ENCODE assay signal across 19 cellular contexts in genomic region chr6:169965657-169966311, GRCh38.
DNase-seq lines count a peak whose midpoint lies in the region; ATAC-seq and TF ChIP-seq lines count a peak whose summit lies in the region.
"Had no signal": no experiment of that assay in that cellular context is flagged by ENCODE, and none has a peak within 500 bp of the region (broad histone marks: within the 10 kb centered on the region; RNA-seq: fewer than 3 reads in every experiment).

No MANE protein-coding gene starts in this region.

- H2BK12ac ChIP-seq in neuronal stem cell (ENCODE audit: low read length), result no peak overlapping the region

- no peak overlapping the region for H3K9ac ChIP-seq in neuronal stem cell (ENCODE audit: low read depth, low read length, poor library complexity)

- intact Hi-C loops in activated CD8-positive, alpha-beta T cell treated with anti-CD3 and anti-CD28 coated beads for 36 hours (cut with micrococcal nuclease), result no loop called here
- intact Hi-C loops in stomach (cut with DNase I; ENCODE audit: low total_unique reads) (no loop called here), uterus (cut with DNase I; ENCODE audit: low total_unique reads) (no loop called here)

- H3K36me3 Mint-ChIP-seq in activated CD8-positive, alpha-beta T cell treated with anti-CD3 and anti-CD28 coated beads, Interleukin-2, amount 10 ng/mL, durations not matched to agents 7 days and 5 days (ENCODE audit: low read depth), result no peaks in the 10 kb centered on the region
- no peaks in the 10 kb centered on the region for H3K36me3 Mint-ChIP-seq in activated CD8-positive, alpha-beta T cell treated with anti-CD3 and anti-CD28 coated beads for 36 hours (ENCODE audit: low read depth)

- H3K27me3 ChIP-seq in neuronal stem cell (ENCODE audit: control insufficient read depth in 3 of 3, insufficient read depth in 3 of 3, low read depth in 1 of 3, low read length in 3 of 3) (peaks cover 0 to 4% (median 0%) of the 10 kb centered on the region in 3 experiments), stomach (peaks cover 0 to 24% (median 12%) of the 10 kb centered on the region in 3 donors), uterus (no peaks in the 10 kb centered on the region)

- H3K27ac ChIP-seq in neuronal stem cell (replicated peaks; ENCODE audit: low read length), result no peak overlapping the region
- H3K27ac ChIP-seq in stomach, result no peak overlapping the region
- H3K27ac ChIP-seq in uterus, result no peak overlapping the region
- H3K27ac ChIP-seq: A549, RWPE1 had no signal

- no peaks in the 10 kb centered on the region for H3K79me1 ChIP-seq in neuronal stem cell (ENCODE audit: low read depth, low read length)

- no peak overlapping the region for H2BK120ac ChIP-seq in neuronal stem cell (ENCODE audit: low read depth, low read length)

- POLR2A ChIA-PET in activated CD8-positive, alpha-beta T cell treated with anti-CD3 and anti-CD28 coated beads, Interleukin-2, amount 10 ng/mL, durations not matched to agents 7 days and 5 days (lab: Charles Lee), result no interaction called here
- POLR2A ChIA-PET in activated CD8-positive, alpha-beta T cell treated with anti-CD3 and anti-CD28 coated beads for 36 hours (lab: Charles Lee), result no interaction called here

- no peak for TF ChIP-seq CTCF in activated CD8-positive, alpha-beta T cell treated with anti-CD3 and anti-CD28 coated beads for 36 hours (IDR thresholded peaks at IDR 0.05)
- TF ChIP-seq CTCF in stomach (IDR thresholded peaks at IDR 0.05) (no peak), uterus (IDR thresholded peaks at IDR 0.05) (no peak)

- no peak for ATAC-seq in activated CD8-positive, alpha-beta T cell treated with anti-CD3 and anti-CD28 coated beads, Interleukin-2, amount 10 ng/mL, durations not matched to agents 7 days and 5 days
- no peak for ATAC-seq in activated CD8-positive, alpha-beta T cell treated with anti-CD3 and anti-CD28 coated beads for 36 hours
- ATAC-seq: A549 had no signal

- no peak overlapping the region for H4K8ac ChIP-seq in neuronal stem cell (ENCODE audit: low read depth, low read length)

- no peak overlapping the region for H3K27ac Mint-ChIP-seq in activated CD8-positive, alpha-beta T cell treated with anti-CD3 and anti-CD28 coated beads, Interleukin-2, amount 10 ng/mL, durations not matched to agents 7 days and 5 days
- H3K27ac Mint-ChIP-seq in activated CD8-positive, alpha-beta T cell treated with anti-CD3 and anti-CD28 coated beads for 36 hours, result no peak overlapping the region
- H3K27ac Mint-ChIP-seq: CD4-positive, alpha-beta T cell had no signal

- H3K9me3 ChIP-seq in neuronal stem cell (replicated peaks in 1 of 2; ENCODE audit: control insufficient read depth in 2 of 2, insufficient read depth in 1 of 2, low read depth in 1 of 2, low read length in 2 of 2) (peaks cover 0 to 6% of the 10 kb centered on the region in 2 donors), stomach (no peaks in the 10 kb centered on the region), uterus (no peaks in the 10 kb centered on the region)
- H3K9me3 ChIP-seq: A549 had no signal

- H3K4me1 ChIP-seq in neuronal stem cell (ENCODE audit: control insufficient read depth in 2 of 2, insufficient read depth in 1 of 2, low read depth in 1 of 2, low read length in 2 of 2) (peaks cover 0 to 4% of the 10 kb centered on the region in 2 donors), stomach (peaks cover 4 to 14% (median 8%) of the 10 kb centered on the region in 4 donors), uterus (no peaks in the 10 kb centered on the region)
- H3K4me1 ChIP-seq: A549 had no signal

- WGBS in neuronal stem cell (ENCODE audit: extremely low coverage in 2 of 2, insufficient read length in 2 of 2, insufficient replicate concordance in 1 of 2), 2 donors, result no CpG with 5 or more reads among the region's 25 CpGs
- 86 to 90% (median 88%) methylated on average over 25 of the region's 25 CpGs for WGBS in stomach, 5 donors

- H2AFZ ChIP-seq in neuronal stem cell (ENCODE audit: low read length), result no peak overlapping the region

- H4K91ac ChIP-seq in neuronal stem cell (ENCODE audit: low read depth, low read length, poor library complexity), result no peak overlapping the region

- no peak overlapping the region for H2BK5ac ChIP-seq in neuronal stem cell (ENCODE audit: low read length)

- TF ChIP-seq POLR2A in stomach (IDR thresholded peaks at IDR 0.05), result no peak
- no peak for TF ChIP-seq POLR2A in uterus (IDR thresholded peaks at IDR 0.05)

- H3K4me2 ChIP-seq in neuronal stem cell (ENCODE audit: insufficient read depth, low read length, poor library complexity, severe bottlenecking), result no peak overlapping the region
- H3K4me2 ChIP-seq: A549 had no signal

- peak overlapping the region; percentile 77 for H2BK15ac ChIP-seq in neuronal stem cell (ENCODE audit: low read length)

- no peaks in the 10 kb centered on the region for H3K9me3 Mint-ChIP-seq in activated CD8-positive, alpha-beta T cell treated with anti-CD3 and anti-CD28 coated beads, Interleukin-2, amount 10 ng/mL, durations not matched to agents 7 days and 5 days (ENCODE audit: insufficient read depth)
- no peaks in the 10 kb centered on the region for H3K9me3 Mint-ChIP-seq in activated CD8-positive, alpha-beta T cell treated with anti-CD3 and anti-CD28 coated beads for 36 hours
- H3K9me3 Mint-ChIP-seq: CD4-positive, alpha-beta T cell had no signal

- peaks cover 5% of the 10 kb centered on the region for H3K4me1 Mint-ChIP-seq in activated CD8-positive, alpha-beta T cell treated with anti-CD3 and anti-CD28 coated beads, Interleukin-2, amount 10 ng/mL, durations not matched to agents 7 days and 5 days (ENCODE audit: low read depth)
- H3K4me1 Mint-ChIP-seq in activated CD8-positive, alpha-beta T cell treated with anti-CD3 and anti-CD28 coated beads for 36 hours (ENCODE audit: low read depth), result peaks cover 7% of the 10 kb centered on the region

- no peak for TF ChIP-seq EP300 in stomach (IDR thresholded peaks at IDR 0.05)

- H3K36me3 ChIP-seq in neuronal stem cell (replicated peaks in 1 of 2; ENCODE audit: control insufficient read depth in 2 of 2, insufficient read depth in 2 of 2, low read length in 2 of 2) (no peaks in the 10 kb centered on the region), stomach (no peaks in the 10 kb centered on the region), uterus (no peaks in the 10 kb centered on the region)

- peak overlapping the region; percentile 80 for H3K18ac ChIP-seq in neuronal stem cell (ENCODE audit: low read length)

- H3K14ac ChIP-seq in neuronal stem cell (ENCODE audit: low read length), result no peak overlapping the region

- H3K4ac ChIP-seq in neuronal stem cell (ENCODE audit: low read length), result no peak overlapping the region

- H3K4me3 ChIP-seq in neuronal stem cell (ENCODE audit: low read length in 2 of 2) (no peak overlapping the region), stomach (no peak overlapping the region), uterus (no peak overlapping the region)
- H3K4me3 ChIP-seq: A549 had no signal

- H3K23ac ChIP-seq in neuronal stem cell (ENCODE audit: low read depth, low read length, poor library complexity), result no peak overlapping the region

- H2AK5ac ChIP-seq in neuronal stem cell (ENCODE audit: low read depth, low read length), result peak overlapping the region; percentile 87

- H3K4me3 Mint-ChIP-seq in activated CD8-positive, alpha-beta T cell treated with anti-CD3 and anti-CD28 coated beads, Interleukin-2, amount 10 ng/mL, durations not matched to agents 7 days and 5 days, result no peak overlapping the region
- H3K4me3 Mint-ChIP-seq in activated CD8-positive, alpha-beta T cell treated with anti-CD3 and anti-CD28 coated beads for 36 hours, result no peak overlapping the region
- H3K4me3 Mint-ChIP-seq: CD4-positive, alpha-beta T cell had no signal

- CTCF ChIA-PET in activated CD8-positive, alpha-beta T cell treated with anti-CD3 and anti-CD28 coated beads, Interleukin-2, amount 10 ng/mL, durations not matched to agents 7 days and 5 days (lab: Charles Lee), result interaction anchor here (1.7 kb wide), 1 partner anchor 15 kb away, joined by 6 read pairs; no protein-coding TSS in a partner anchor
- CTCF ChIA-PET in activated CD8-positive, alpha-beta T cell treated with anti-CD3 and anti-CD28 coated beads for 36 hours (lab: Charles Lee), result interaction anchor here (5.7 kb wide), 1 partner anchor 16 kb away, joined by 24 read pairs; no protein-coding TSS in a partner anchor

- peaks cover 13% of the 10 kb centered on the region for H3K27me3 Mint-ChIP-seq in activated CD8-positive, alpha-beta T cell treated with anti-CD3 and anti-CD28 coated beads, Interleukin-2, amount 10 ng/mL, durations not matched to agents 7 days and 5 days (ENCODE audit: low read depth)
- H3K27me3 Mint-ChIP-seq in activated CD8-positive, alpha-beta T cell treated with anti-CD3 and anti-CD28 coated beads for 36 hours, result peaks cover 2% of the 10 kb centered on the region

- peak; percentile 20 for DNase-seq in activated CD8-positive, alpha-beta T cell treated with anti-CD3 and anti-CD28 coated beads, Interleukin-2, amount 10 ng/mL, durations not matched to agents 7 days and 5 days
- no peak for DNase-seq in activated CD8-positive, alpha-beta T cell treated with anti-CD3 and anti-CD28 coated beads for 36 hours
- peak; percentile 38 for DNase-seq in activated CD8-positive, alpha-beta memory T cell treated with anti-CD3 and anti-CD28 coated beads, Interleukin-2, amount 50 U/mL, for 48 hours
- DNase-seq in neuronal stem cell (ENCODE audit: low spot score), result no peak
- DNase-seq in stomach, result peak; percentile 18
- no peak for DNase-seq in uterus
- no peak for DNase-seq in DMS114 treated with DMSO at 0.1 percent for 48 hours (lab: John Stamatoyannopoulos, UW; ENCODE audit: unreplicated experiment)
- no peak for DNase-seq in AG08395 (ENCODE audit: low spot score)
- DNase-seq: Calu3; CD4-positive, alpha-beta T cell; DMS79; NCI-H1436 treated with DMSO at 0.1 percent for 48 hours; NCI-H2081; NCI-H2227 treated with DMSO at 0.1 percent for 48 hours; NCI-H526 treated with DMSO at 0.1 percent for 48 hours; NK-92 treated with Interleukin-12 subunit alpha and Interleukin-12 subunit beta, amount 100 ng/mL, for 24 hours; OCI-M1 had no signal

Comparison
In these comparisons a context has a peak if more than half of its experiments do, and no peak if none do; other contexts are left out.
1. DNase-seq: peak in activated CD8-positive, alpha-beta T cell treated with anti-CD3 and anti-CD28 coated beads, Interleukin-2, amount 10 ng/mL, durations not matched to agents 7 days and 5 days (single experiment), activated CD8-positive, alpha-beta memory T cell treated with anti-CD3 and anti-CD28 coated beads, Interleukin-2, amount 50 U/mL, for 48 hours (single experiment) and stomach (single experiment); none in activated CD8-positive, alpha-beta T cell treated with anti-CD3 and anti-CD28 coated beads for 36 hours (single experiment), neuronal stem cell (single experiment), uterus (0 of 2), DMS114 treated with DMSO at 0.1 percent for 48 hours (single experiment) and AG08395 (single experiment).